26 cellular contexts compared by ENCODE assay signal in genomic region chr2:23459032-23459431, GRCh38.
"Had no signal": no experiment of that assay in that cellular context is flagged by ENCODE, and none has a peak within 500 bp of the region (broad histone marks: within the 10 kb centered on the region; RNA-seq: fewer than 3 reads in every experiment).

No MANE protein-coding gene starts in this region.

- FAIRE-seq: urothelium cell line had no signal

- H3K9me3 Mint-ChIP-seq: stimulated activated effector memory CD8-positive, alpha-beta T cell treated with anti-CD3 and anti-CD28 coated beads, Interleukin-12 subunit alpha, Interleukin-12 subunit beta, amount 100 ng/mL, for 72 hours; stimulated activated memory B cell treated with anti-CD40 and anti-IgM and Interleukin-4, amounts not matched to agents 10 μg/mL and 1 μg/mL and 100 μg/mL, for 72 hours; stimulated activated naive B cell treated with anti-CD40 and anti-IgM and Interleukin-4, amounts not matched to agents 10 μg/mL and 1 μg/mL and 100 μg/mL, for 72 hours; stimulated activated naive CD8-positive, alpha-beta T cell treated with anti-CD3 and anti-CD28 coated beads, Interleukin-15, amount 100 ng/mL, for 72 hours; stimulated activated naive CD8-positive, alpha-beta T cell treated with anti-CD3 and anti-CD28 coated beads, Interleukin-15, Interleukin-2, amounts not matched to agents 100 ng/mL and 50 ng/mL, for 24 hours; type B pancreatic cell had no signal

- H3K9me3 ChIP-seq: stomach, suprapubic skin, testis, thoracic aorta, thyroid gland, tibial artery, tibial nerve, transverse colon, upper lobe of left lung, upper lobe of right lung, uterus, vagina had no signal

- H3K4me3 Mint-ChIP-seq: stimulated activated effector memory CD8-positive, alpha-beta T cell treated with anti-CD3 and anti-CD28 coated beads, Interleukin-12 subunit alpha, Interleukin-12 subunit beta, amount 100 ng/mL, for 72 hours; stimulated activated memory B cell treated with anti-CD40 and anti-IgM and Interleukin-4, amounts not matched to agents 10 μg/mL and 1 μg/mL and 100 μg/mL, for 72 hours; stimulated activated naive B cell treated with anti-CD40 and anti-IgM and Interleukin-4, amounts not matched to agents 10 μg/mL and 1 μg/mL and 100 μg/mL, for 72 hours; stimulated activated naive CD8-positive, alpha-beta T cell treated with anti-CD3 and anti-CD28 coated beads, Interleukin-15, amount 100 ng/mL, for 72 hours; stimulated activated naive CD8-positive, alpha-beta T cell treated with anti-CD3 and anti-CD28 coated beads, Interleukin-15, Interleukin-2, amounts not matched to agents 100 ng/mL and 50 ng/mL, for 24 hours; type B pancreatic cell had no signal

- DNase-seq: stimulated activated CD4-positive, alpha-beta T cell treated with anti-CD3 and anti-CD28 coated beads, Interleukin-2, amount 100 ng/mL, for 48 hours; stimulated activated CD4-positive, alpha-beta T cell treated with anti-CD3 and anti-CD28 coated beads, Interleukin-4, amount 100 ng/mL, for 1 hour; stimulated activated CD4-positive, alpha-beta T cell treated with anti-CD3 and anti-CD28 coated beads, Interleukin-4, amount 100 ng/mL, for 24 hours; stimulated activated CD4-positive, alpha-beta T cell treated with anti-CD3 and anti-CD28 coated beads, Interleukin-4, amount 100 ng/mL, for 4 hours; stimulated activated naive B cell treated with anti-CD40 and anti-IgM and Interleukin-4, amounts not matched to agents 10 μg/mL and 1 μg/mL and 100 μg/mL, for 72 hours; stimulated activated naive CD4-positive, alpha-beta T cell treated with Interleukin-2 at 50 U/mL for 16 hours; stimulated activated naive CD8-positive, alpha-beta T cell treated with anti-CD3 and anti-CD28 coated beads, Interleukin-15, amount 100 ng/mL, for 72 hours; stimulated activated naive CD8-positive, alpha-beta T cell treated with anti-CD3 and anti-CD28 coated beads, Interleukin-15, Interleukin-2, amounts not matched to agents 100 U/mL and 50 U/mL, for 24 hours; stomach; substantia nigra; testis; thyroid gland; tibial artery; transverse colon; upper lobe of left lung; upper lobe of right lung; uterus had no signal

- H3K36me3 ChIP-seq: stomach, suprapubic skin, thoracic aorta, thyroid gland, tibial artery, tibial nerve, transverse colon, upper lobe of left lung, upper lobe of right lung, uterus, vagina had no signal

- H3K27me3 ChIP-seq: stomach, suprapubic skin, testis, thyroid gland, tibial artery, tibial nerve, transverse colon, upper lobe of left lung, upper lobe of right lung, uterus, vagina had no signal

- H3K27me3 Mint-ChIP-seq: type B pancreatic cell had no signal

- H3K4me1 Mint-ChIP-seq: stimulated activated effector memory CD8-positive, alpha-beta T cell treated with anti-CD3 and anti-CD28 coated beads, Interleukin-12 subunit alpha, Interleukin-12 subunit beta, amount 100 ng/mL, for 72 hours; stimulated activated naive CD8-positive, alpha-beta T cell treated with anti-CD3 and anti-CD28 coated beads, Interleukin-15, amount 100 ng/mL, for 72 hours had no signal

- ATAC-seq: stimulated activated effector memory CD8-positive, alpha-beta T cell treated with anti-CD3 and anti-CD28 coated beads, Interleukin-12 subunit alpha, Interleukin-12 subunit beta, amount 100 ng/mL, for 72 hours; stimulated activated memory B cell treated with anti-CD40 and anti-IgM and Interleukin-4, amounts not matched to agents 10 μg/mL and 1 μg/mL and 100 μg/mL, for 72 hours; stimulated activated naive B cell treated with anti-CD40 and anti-IgM and Interleukin-4, amounts not matched to agents 10 μg/mL and 1 μg/mL and 100 μg/mL, for 72 hours; stimulated activated naive CD8-positive, alpha-beta T cell treated with anti-CD3 and anti-CD28 coated beads, Interleukin-15, amount 100 ng/mL, for 72 hours; stimulated activated naive CD8-positive, alpha-beta T cell treated with anti-CD3 and anti-CD28 coated beads, Interleukin-15, Interleukin-2, amounts not matched to agents 100 U/mL and 50 U/mL, for 24 hours; upper lobe of right lung had no signal

- H3K27ac Mint-ChIP-seq: stimulated activated effector memory CD8-positive, alpha-beta T cell treated with anti-CD3 and anti-CD28 coated beads, Interleukin-12 subunit alpha, Interleukin-12 subunit beta, amount 100 ng/mL, for 72 hours; stimulated activated memory B cell treated with anti-CD40 and anti-IgM and Interleukin-4, amounts not matched to agents 10 μg/mL and 1 μg/mL and 100 μg/mL, for 72 hours; stimulated activated naive B cell treated with anti-CD40 and anti-IgM and Interleukin-4, amounts not matched to agents 10 μg/mL and 1 μg/mL and 100 μg/mL, for 72 hours; stimulated activated naive CD8-positive, alpha-beta T cell treated with anti-CD3 and anti-CD28 coated beads, Interleukin-15, amount 100 ng/mL, for 72 hours; stimulated activated naive CD8-positive, alpha-beta T cell treated with anti-CD3 and anti-CD28 coated beads, Interleukin-15, Interleukin-2, amounts not matched to agents 100 ng/mL and 50 ng/mL, for 24 hours; type B pancreatic cell had no signal

- H3K27ac ChIP-seq: stomach, suprapubic skin, testis, thoracic aorta, thyroid gland, tibial artery, transverse colon, upper lobe of left lung, upper lobe of right lung, uterus, vagina had no signal

- H3K4me1 ChIP-seq: suprapubic skin, testis, thyroid gland, uterus had no signal

- H3K4me3 ChIP-seq: stomach, suprapubic skin, testis, thoracic aorta, thyroid gland, tibial artery, tibial nerve, transverse colon, upper lobe of left lung, upper lobe of right lung, uterus, vagina had no signal

- H3K36me3 Mint-ChIP-seq: stimulated activated effector memory CD8-positive, alpha-beta T cell treated with anti-CD3 and anti-CD28 coated beads, Interleukin-12 subunit alpha, Interleukin-12 subunit beta, amount 100 ng/mL, for 72 hours; stimulated activated memory B cell treated with anti-CD40 and anti-IgM and Interleukin-4, amounts not matched to agents 10 μg/mL and 1 μg/mL and 100 μg/mL, for 72 hours; stimulated activated naive B cell treated with anti-CD40 and anti-IgM and Interleukin-4, amounts not matched to agents 10 μg/mL and 1 μg/mL and 100 μg/mL, for 72 hours had no signal
